In genomic region chr5:149358818-149359217, GRCh38 we compare ENCODE assay signal across 2 cellular contexts.
TF ChIP-seq lines count a peak whose summit lies in the region.

No MANE protein-coding gene starts in this region.

TF ChIP-seq in SK-N-SH, 30 proteins besides CTCF, POLR2A, EP300 and RAD21 (continued from another document):
- no peak for TF ChIP-seq ZBTB33 (IDR thresholded peaks at IDR 0.05; ENCODE audit: borderline replicate concordance, low read depth)
- TF ChIP-seq YY1 (IDR thresholded peaks at IDR 0.05; ENCODE audit: low read depth) = no peak
- no peak for TF ChIP-seq FOSL2 (IDR thresholded peaks at IDR 0.05; ENCODE audit: borderline replicate concordance, low read depth)
- TF ChIP-seq GATA2 (CRISPR knock-in tag; IDR thresholded peaks at IDR 0.05) = no peak
- TF ChIP-seq ELF1 (IDR thresholded peaks at IDR 0.05) = no peak
- no peak for TF ChIP-seq RFX5 (IDR thresholded peaks at IDR 0.05; ENCODE audit: low read length)
- TF ChIP-seq NFIC (IDR thresholded peaks at IDR 0.05; ENCODE audit: borderline replicate concordance) = no peak
- TF ChIP-seq, protein P1, sequence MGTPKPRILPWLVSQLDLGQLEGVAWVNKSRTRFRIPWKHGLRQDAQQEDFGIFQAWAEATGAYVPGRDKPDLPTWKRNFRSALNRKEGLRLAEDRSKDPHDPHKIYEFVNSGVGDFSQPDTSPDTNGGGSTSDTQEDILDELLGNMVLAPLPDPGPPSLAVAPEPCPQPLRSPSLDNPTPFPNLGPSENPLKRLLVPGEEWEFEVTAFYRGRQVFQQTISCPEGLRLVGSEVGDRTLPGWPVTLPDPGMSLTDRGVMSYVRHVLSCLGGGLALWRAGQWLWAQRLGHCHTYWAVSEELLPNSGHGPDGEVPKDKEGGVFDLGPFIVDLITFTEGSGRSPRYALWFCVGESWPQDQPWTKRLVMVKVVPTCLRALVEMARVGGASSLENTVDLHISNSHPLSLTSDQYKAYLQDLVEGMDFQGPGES (IDR thresholded peaks at IDR 0.05; ENCODE audit: low read depth, low read length) = no peak

TF ChIP-seq in SK-N-SH treated with all-trans-retinoic acid at 6 μM for 48 hours, 23 proteins besides CTCF, POLR2A, EP300 and RAD21 (continued from another document):
- no peak for TF ChIP-seq RARB (CRISPR knock-in tag; IDR thresholded peaks at IDR 0.05)
TF ChIP-seq in SK-N-SH treated with all-trans-retinoic acid at 6 μM for 48 hours: peak in this region for 0.
